19 cellular contexts compared by ENCODE assay signal in genomic region chr3:30232546-30232945, GRCh38.
DNase-seq lines count a peak whose midpoint lies in the region; ATAC-seq and TF ChIP-seq lines count a peak whose summit lies in the region.
"Had no signal": no experiment of that assay in that cellular context is flagged by ENCODE, and none has a peak within 500 bp of the region (broad histone marks: within the 10 kb centered on the region; RNA-seq: fewer than 3 reads in every experiment).

No MANE protein-coding gene starts in this region.

- no peak for TF ChIP-seq POLR2A in breast epithelium (IDR thresholded peaks at IDR 0.05)

- H3K9me3 ChIP-seq in HEK293 (ENCODE audit: control insufficient read depth, insufficient read depth, low read depth, low read length) (no peaks in the 10 kb centered on the region), breast epithelium (no peaks in the 10 kb centered on the region), psoas muscle (no peaks in the 10 kb centered on the region)
- H3K9me3 ChIP-seq: neutrophil, Peyer's patch had no signal

- H3K4me3 ChIP-seq in HEK293 (ENCODE audit: low read depth, low read length): no peak overlapping the region
- no peak overlapping the region for H3K4me3 ChIP-seq in breast epithelium
- no peak overlapping the region for H3K4me3 ChIP-seq in psoas muscle
- H3K4me3 ChIP-seq: Peyer's patch had no signal

- WGBS in psoas muscle, 3 donors: 31 to 60% (median 45%) methylated on average over 2 of the region's 2 CpGs

- no peak for ATAC-seq in psoas muscle
- no peak for ATAC-seq in GM21528 (IDR thresholded peaks at IDR 0.05; ENCODE audit: low FRiP score, unreplicated experiment)
- ATAC-seq: activated T-cell treated with anti-CD3 and anti-CD28 coated beads, Interleukin-2, amount 50 U/mL, for 72 hours had no signal

- H3K27ac ChIP-seq in HEK293 (ENCODE audit: extremely low read depth, low read depth, low read length) (no peak overlapping the region), breast epithelium (peak overlapping the region; percentile 52 to 76), psoas muscle (peak overlapping the region; percentile 20)
- H3K27ac ChIP-seq: neutrophil had no signal

- DNase-seq in A172 (ENCODE audit: low spot score): peak; percentile 15
- no peak for DNase-seq in breast epithelium (ENCODE audit: low spot score in 2 of 2)
- no peak for DNase-seq in psoas muscle
- DNase-seq in activated CD4-positive, alpha-beta T cell treated with anti-CD3 and anti-CD28 coated beads, Interleukin-2, amount 50 U/mL, for 1 hour: no peak
- no peak for DNase-seq in NCI-H446 treated with DMSO at 0.1 percent for 48 hours (lab: John Stamatoyannopoulos, UW)
- DNase-seq in NCI-H2081 (lab: John Stamatoyannopoulos, UW): no peak
- DNase-seq: activated CD4-positive, alpha-beta T cell treated with anti-CD3 and anti-CD28 coated beads for 4 hours; activated naive CD4-positive, alpha-beta T cell treated with anti-CD3 and anti-CD28 coated beads for 36 hours; activated T-cell treated with anti-CD3 and anti-CD28 coated beads, Interleukin-2, amount 50 U/mL, for 72 hours; anterior cingulate cortex; H7; immature natural killer cell; NCI-H1694; NCI-H226; NK-92 treated with Interleukin-12 subunit alpha and Interleukin-12 subunit beta, amount 100 ng/mL, for 24 hours; Peyer's patch had no signal

- H3K4me1 ChIP-seq in HEK293 (ENCODE audit: control insufficient read depth, insufficient read depth, low read length) (no peaks in the 10 kb centered on the region), breast epithelium (no peaks in the 10 kb centered on the region), psoas muscle (peaks cover 5% of the 10 kb centered on the region)
- H3K4me1 ChIP-seq: Peyer's patch had no signal

- TF ChIP-seq CTCF in HEK293 (tag by site-specific recombination; IDR thresholded peaks at IDR 0.05): no peak
- no peak for TF ChIP-seq CTCF in breast epithelium (IDR thresholded peaks at IDR 0.05)
- TF ChIP-seq CTCF in psoas muscle (IDR thresholded peaks at IDR 0.05): no peak

- H3K36me3 ChIP-seq in HEK293 (ENCODE audit: control insufficient read depth in 2 of 2, insufficient read depth in 1 of 2, low read length in 2 of 2) (no peaks in the 10 kb centered on the region), breast epithelium (no peaks in the 10 kb centered on the region), psoas muscle (ENCODE audit: insufficient read depth in 1 of 2, low read depth in 1 of 2) (no peaks in the 10 kb centered on the region)
- H3K36me3 ChIP-seq: neutrophil, Peyer's patch had no signal

- H3K27me3 ChIP-seq in breast epithelium (no peaks in the 10 kb centered on the region), psoas muscle (ENCODE audit: insufficient read depth in 3 of 3, low read length in 2 of 3) (no peaks in the 10 kb centered on the region)
- H3K27me3 ChIP-seq: neutrophil, Peyer's patch had no signal

- intact Hi-C loops in breast epithelium (cut with DNase I; ENCODE audit: low total_unique reads) (no loop called here), psoas muscle (cut with DNase I) (no loop called here)

- CTCF ChIA-PET in HEK293 (lab: Yijun Ruan, JAX): interaction anchor here (0.6 kb wide), 1 partner anchor 130 kb away, joined by 3 read pairs; no protein-coding TSS in a partner anchor

- POLR2A ChIA-PET in HEK293 (lab: Yijun Ruan, JAX): no interaction called here

TF ChIP-seq in HEK293, 187 proteins besides CTCF, POLR2A, EP300 and RAD21:
- TF ChIP-seq GLI2 (tag by site-specific recombination; IDR thresholded peaks at IDR 0.05; ENCODE audit: borderline replicate concordance, low read depth): no peak
- no peak for TF ChIP-seq ZNF266 (tag by site-specific recombination; IDR thresholded peaks at IDR 0.05; ENCODE audit: low read depth)
- peak; percentile 69 for TF ChIP-seq PRDM10 (tag by site-specific recombination; IDR thresholded peaks at IDR 0.05)
- no peak for TF ChIP-seq SALL2 (tag by site-specific recombination; IDR thresholded peaks at IDR 0.05; ENCODE audit: borderline replicate concordance)
